Comparison of ENCODE assay signal across 1 cellular context in the genomic region with DNA sequence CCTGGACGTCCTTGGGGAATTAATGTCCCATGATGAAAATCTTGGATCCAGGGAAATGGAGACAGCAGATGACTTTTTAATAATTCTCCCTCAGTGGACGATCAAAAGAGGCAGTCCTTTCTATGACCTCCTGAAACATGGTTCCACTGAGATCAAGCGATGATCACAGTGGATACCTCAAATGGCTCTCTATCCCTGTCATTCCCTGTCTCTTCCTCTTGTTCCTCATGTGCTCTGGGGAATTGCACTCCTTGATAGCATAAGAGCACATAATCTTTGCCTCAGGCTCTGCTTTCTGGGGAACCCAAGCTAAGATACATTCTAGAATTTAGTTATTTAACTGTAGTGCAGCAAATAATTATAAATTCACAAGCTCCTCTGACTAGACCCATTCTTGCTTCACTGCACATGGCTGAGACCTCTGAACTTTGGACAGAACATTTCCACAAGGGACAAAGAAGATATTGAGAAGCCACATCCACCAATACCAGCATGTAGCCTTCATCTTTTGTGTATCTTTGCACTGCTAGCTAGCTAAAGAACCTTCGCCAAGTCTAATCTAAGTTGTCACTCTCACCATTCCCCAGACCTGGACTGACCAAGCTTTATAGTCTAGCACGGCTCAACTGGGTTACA.
TF ChIP-seq lines count a peak whose summit lies in the region.

No MANE protein-coding gene starts in this region.

TF ChIP-seq in SK-N-SH, 30 proteins besides CTCF, POLR2A, EP300 and RAD21 (continued from another document):
- TF ChIP-seq, protein P1, sequence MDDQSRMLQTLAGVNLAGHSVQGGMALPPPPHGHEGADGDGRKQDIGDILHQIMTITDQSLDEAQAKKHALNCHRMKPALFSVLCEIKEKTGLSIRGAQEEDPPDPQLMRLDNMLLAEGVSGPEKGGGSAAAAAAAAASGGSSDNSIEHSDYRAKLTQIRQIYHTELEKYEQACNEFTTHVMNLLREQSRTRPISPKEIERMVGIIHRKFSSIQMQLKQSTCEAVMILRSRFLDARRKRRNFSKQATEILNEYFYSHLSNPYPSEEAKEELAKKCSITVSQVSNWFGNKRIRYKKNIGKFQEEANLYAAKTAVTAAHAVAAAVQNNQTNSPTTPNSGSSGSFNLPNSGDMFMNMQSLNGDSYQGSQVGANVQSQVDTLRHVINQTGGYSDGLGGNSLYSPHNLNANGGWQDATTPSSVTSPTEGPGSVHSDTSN (IDR thresholded peaks at IDR 0.05) = no peak
